In the genomic region with DNA sequence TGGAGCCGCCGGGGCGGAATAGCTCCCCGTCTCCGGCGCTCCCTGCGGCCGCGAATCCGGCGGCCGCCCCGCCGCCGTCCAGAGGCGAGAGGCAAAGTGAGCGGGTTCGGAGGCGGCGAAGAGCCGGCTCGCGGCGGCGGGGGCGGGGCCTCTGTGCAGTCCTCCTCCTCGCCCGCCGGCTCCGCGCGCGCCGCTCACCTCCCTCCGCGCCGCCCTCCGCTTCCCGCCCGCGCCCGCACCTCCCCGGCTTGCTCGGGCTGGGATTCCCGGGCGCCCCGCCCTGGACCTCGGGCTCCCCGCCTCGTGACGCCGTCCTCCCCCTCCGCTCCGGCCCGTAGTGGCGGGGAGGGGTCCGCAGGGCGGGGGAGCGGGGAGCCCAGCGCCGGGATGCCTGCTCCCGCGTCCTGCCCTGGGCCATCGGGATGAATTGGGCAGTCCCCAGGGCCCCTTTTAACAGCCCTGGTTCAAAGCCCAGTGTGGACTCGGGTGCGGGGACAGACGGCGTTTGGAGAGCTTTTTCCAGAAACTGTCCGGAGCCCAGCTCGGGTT, we compare ENCODE assay signal across 8 cellular contexts. TPM values are rescaled to one million over a fixed set of nuclear protein-coding genes. Genes with fewer than 3 reads are reported as not detected.
DNase-seq lines count a peak whose midpoint lies in the region; ATAC-seq, FAIRE-seq and TF ChIP-seq lines count a peak whose summit lies in the region.

Gene KCNG3, minus strand, starts transcription at position 98 of the 549 bp plus-strand sequence. CDS start 481 bp downstream, outside the sequence.

- H3K4me3 ChIP-seq in ectodermal cell (ENCODE audit: insufficient read depth, low read depth, low read length): peak within 1 kb of the TSS; percentile 57

- H3K36me3 ChIP-seq in ectodermal cell (ENCODE audit: control insufficient read depth, insufficient read depth, low read length): no peaks in the 10 kb centered on the region

- H3K27me3 ChIP-seq in ectodermal cell (ENCODE audit: control insufficient read depth, insufficient read depth, low read length, poor library complexity, severe bottlenecking): peaks cover 46% of the 10 kb centered on the region

- no peaks in the 10 kb centered on the region for H3K9me3 ChIP-seq in ectodermal cell (ENCODE audit: control insufficient read depth, low read length)

- no peak for TF ChIP-seq POLR2A in GM12891 (IDR thresholded peaks at IDR 0.05; ENCODE audit: low read depth, low read length)

- DNase-seq in GM12891 (ENCODE audit: insufficient read length, low spot score): peak; percentile 78
- DNase-seq in NCI-H226: peak; percentile 49
- DNase-seq in activated CD4-positive, alpha-beta T cell treated with anti-CD3 and anti-CD28 coated beads, Interleukin-2, amount 50 U/mL, for 48 hours: peak; percentile 64 to 73
- DNase-seq in midbrain (lab: John Stamatoyannopoulos, UW): peak; percentile 12
- peak; percentile 72 for DNase-seq in stimulated activated CD8-positive, alpha-beta memory T cell treated with anti-CD3 and anti-CD28 coated beads, Interleukin-4, amount 100 ng/mL, for 48 hours

- H3K27ac ChIP-seq in ectodermal cell (ENCODE audit: insufficient read depth, low read depth, low read length, poor library complexity, severe bottlenecking): no peak within 1 kb of the TSS

- peak; percentile 56 for FAIRE-seq in GM12891 (lab: Jason Lieb, UNC)

- peak; percentile 46 for ATAC-seq in HG02981 (IDR thresholded peaks at IDR 0.05; ENCODE audit: unreplicated experiment)
- ATAC-seq in GM18870 (IDR thresholded peaks at IDR 0.05; ENCODE audit: unreplicated experiment): no peak

- H3K4me1 ChIP-seq in ectodermal cell (ENCODE audit: control insufficient read depth, insufficient read depth, low read length): no peaks in the 10 kb centered on the region

- WGBS in ectodermal cell, 2 experiments: 0% methylated on average over 70 of the region's 70 CpGs

TF ChIP-seq in GM12891, 5 proteins besides CTCF, POLR2A, EP300 and RAD21:
- TF ChIP-seq TAF1 (IDR thresholded peaks at IDR 0.05; ENCODE audit: low read depth, low read length) (no peak), POU2F2 (IDR thresholded peaks at IDR 0.05; ENCODE audit: low read depth, low read length) (no peak), SPI1 (IDR thresholded peaks at IDR 0.05; ENCODE audit: low read depth, low read length) (no peak)

RNA-seq across cellular contexts. Expression of gene KCNG3, which starts in this region (rescaled TPM):
- not detected for polyA plus RNA-seq in GM12891 (2012; ENCODE audit: low read depth, missing spikeins)
- polyA plus RNA-seq in ectodermal cell (2013, experiment 1 of 4): 0.48 TPM
- 1.2 TPM for polyA plus RNA-seq in ectodermal cell (2013, experiment 2 of 4)
- polyA plus RNA-seq in ectodermal cell (2013, experiment 3 of 4): 1.1 TPM
- 1.3 TPM for polyA plus RNA-seq in ectodermal cell (2013, experiment 4 of 4)

Comparison
In these comparisons a context has a peak if more than half of its experiments do, and no peak if none do; other contexts are left out.
1. DNase-seq: peak in every context shown above with its lines; median percentile 78 in GM12891; 72 in stimulated activated CD8-positive, alpha-beta memory T cell treated with anti-CD3 and anti-CD28 coated beads, Interleukin-4, amount 100 ng/mL, for 48 hours; 68 in activated CD4-positive, alpha-beta T cell treated with anti-CD3 and anti-CD28 coated beads, Interleukin-2, amount 50 U/mL, for 48 hours; 49 in NCI-H226; 12 in midbrain.